Comparison of ENCODE assay signal across 9 cellular contexts in genomic region chr3:50610181-50610971, GRCh38. TPM values are rescaled to one million over a fixed set of nuclear protein-coding genes. Genes with fewer than 3 reads are reported as not detected.
A peak's percentile ranks its signal among the peaks of the same experiment; 100 is the strongest.
DNase-seq lines count a peak whose midpoint lies in the region; ATAC-seq and TF ChIP-seq lines count a peak whose summit lies in the region.
"Had no signal": no experiment of that assay in that cellular context is flagged by ENCODE, and none has a peak within 500 bp of the region (broad histone marks: within the 10 kb centered on the region; RNA-seq: fewer than 3 reads in every experiment).

No MANE protein-coding gene starts in this region.

- no peak for TF ChIP-seq RAD21 in liver (IDR thresholded peaks at IDR 0.05)

- H3K4me3 Mint-ChIP-seq in activated naive CD8-positive, alpha-beta T cell treated with anti-CD3 and anti-CD28 coated beads, Interleukin-2, amount 50 U/mL, for 24 hours: peak overlapping the region; percentile 100

- ATAC-seq in activated naive CD8-positive, alpha-beta T cell treated with anti-CD3 and anti-CD28 coated beads, Interleukin-2, amount 50 U/mL, for 24 hours: no peak

- H3K27me3 Mint-ChIP-seq in activated naive CD8-positive, alpha-beta T cell treated with anti-CD3 and anti-CD28 coated beads, Interleukin-2, amount 50 U/mL, for 24 hours: peaks cover 2% of the 10 kb centered on the region

- H3K27ac ChIP-seq in liver (ENCODE audit: low read depth in 1 of 2, low read length in 2 of 2) (peak overlapping the region; percentile 85 to 86), suprapubic skin (peak overlapping the region; percentile 89)
- H3K27ac ChIP-seq: SK-N-MC had no signal

- H3K9me3 ChIP-seq in liver (ENCODE audit: control insufficient read depth in 4 of 4, low read length in 3 of 4) (no peaks in the 10 kb centered on the region), suprapubic skin (no peaks in the 10 kb centered on the region)

- H3K4me1 ChIP-seq in liver (ENCODE audit: control insufficient read depth in 4 of 4, insufficient read depth in 4 of 4, low read length in 3 of 4): peaks cover 14 to 77% (median 54%) of the 10 kb centered on the region in 4 donors
- peaks cover 81% of the 10 kb centered on the region for H3K4me1 ChIP-seq in suprapubic skin

- no peak for TF ChIP-seq EP300 in suprapubic skin (IDR thresholded peaks at IDR 0.05)

- peaks cover 80% of the 10 kb centered on the region for H3K36me3 Mint-ChIP-seq in activated naive CD8-positive, alpha-beta T cell treated with anti-CD3 and anti-CD28 coated beads, Interleukin-2, amount 50 U/mL, for 24 hours (ENCODE audit: low read depth)

- TF ChIP-seq CTCF in liver (IDR thresholded peaks at IDR 0.05; ENCODE audit: low read depth, low read length, missing input control): no peak
- no peak for TF ChIP-seq CTCF in suprapubic skin (IDR thresholded peaks at IDR 0.05)

- peak; percentile 7 for DNase-seq in NCI-H69 (lab: John Stamatoyannopoulos, UW)
- peak; percentile 49 for DNase-seq in activated naive CD8-positive, alpha-beta T cell treated with anti-CD3 and anti-CD28 coated beads, Interleukin-2, amount 50 U/mL, for 24 hours
- DNase-seq in suprapubic skin (ENCODE audit: low spot score in 2 of 2): no peak
- no peak for DNase-seq in Kasumi-1 (lab: John Stamatoyannopoulos, UW)
- no peak for DNase-seq in NCI-H2081 treated with DMSO at 0.1 percent for 48 hours (lab: John Stamatoyannopoulos, UW)
- no peak for DNase-seq in GM03348 (ENCODE audit: low spot score)
- no peak for DNase-seq in COR-L47 (lab: John Stamatoyannopoulos, UW)

- H3K9me3 Mint-ChIP-seq in activated naive CD8-positive, alpha-beta T cell treated with anti-CD3 and anti-CD28 coated beads, Interleukin-2, amount 50 U/mL, for 24 hours: no peaks in the 10 kb centered on the region

- H3K36me3 ChIP-seq in liver (ENCODE audit: control insufficient read depth in 4 of 4, insufficient read depth in 3 of 4, low read depth in 1 of 4, low read length in 3 of 4): peaks cover 9 to 24% (median 15%) of the 10 kb centered on the region in 4 donors
- H3K36me3 ChIP-seq in suprapubic skin: peaks cover 19% of the 10 kb centered on the region

- peaks cover 57% of the 10 kb centered on the region for H3K4me1 Mint-ChIP-seq in activated naive CD8-positive, alpha-beta T cell treated with anti-CD3 and anti-CD28 coated beads, Interleukin-2, amount 50 U/mL, for 24 hours

- peak overlapping the region; percentile 61 to 76 for H3K9ac ChIP-seq in liver (ENCODE audit: low read depth in 1 of 2, low read length in 2 of 2)

- WGBS in liver: 48% methylated on average over 6 of the region's 6 CpGs
- WGBS in suprapubic skin: 66% methylated on average over 5 of the region's 6 CpGs

- peak overlapping the region; percentile 100 for H3K27ac Mint-ChIP-seq in activated naive CD8-positive, alpha-beta T cell treated with anti-CD3 and anti-CD28 coated beads, Interleukin-2, amount 50 U/mL, for 24 hours

- H3K27me3 ChIP-seq in liver (ENCODE audit: control insufficient read depth in 4 of 4, insufficient read depth in 4 of 4, low read length in 3 of 4): no peaks in the 10 kb centered on the region
- no peaks in the 10 kb centered on the region for H3K27me3 ChIP-seq in suprapubic skin

- H3K4me3 ChIP-seq in liver (ENCODE audit: low read depth in 1 of 3, low read length in 3 of 3) (peak overlapping the region; percentile 73 to 91 (median 88)), suprapubic skin (peak overlapping the region; percentile 75)

- no peak for TF ChIP-seq POLR2A in suprapubic skin (IDR thresholded peaks at IDR 0.05)

TF ChIP-seq in liver, 16 proteins besides CTCF, POLR2A, EP300 and RAD21:
- TF ChIP-seq HNF4G (IDR thresholded peaks at IDR 0.05) (no peak), FOXA1 (IDR thresholded peaks at IDR 0.05) (no peak), JUND (IDR thresholded peaks at IDR 0.05) (no peak)
- TF ChIP-seq, protein P1, sequence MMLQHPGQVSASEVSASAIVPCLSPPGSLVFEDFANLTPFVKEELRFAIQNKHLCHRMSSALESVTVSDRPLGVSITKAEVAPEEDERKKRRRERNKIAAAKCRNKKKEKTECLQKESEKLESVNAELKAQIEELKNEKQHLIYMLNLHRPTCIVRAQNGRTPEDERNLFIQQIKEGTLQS (IDR thresholded peaks at IDR 0.05): peak; percentile 47

RNA-seq across cellular contexts. Expression of gene CISH, which starts 1.2 kb away (rescaled TPM):
- total RNA-seq in liver (10 to 100 TPM in 1 of 2 donors, 1 to 10 TPM in 1; 4.7 to 30.6 TPM), suprapubic skin (10 to 100 TPM; 12.8 to 20.5 (median 14.7) TPM)
- 10 to 100 TPM; 17.9 to 32.5 TPM for polyA plus RNA-seq in liver

RNA-seq across cellular contexts. Expression of gene MAPKAPK3, which starts 6.6 kb away (rescaled TPM):
- total RNA-seq in liver (10 to 100 TPM; 20.4 to 32.9 TPM), suprapubic skin (100 to 1,000 TPM in 2 of 4 donors, 10 to 100 TPM in 2; 71.5 to 120 (median 99.4) TPM)
- polyA plus RNA-seq in liver: 10 to 100 TPM; 13.9 to 17.5 TPM

RNA-seq across cellular contexts. Expression of gene HEMK1, which starts 41.1 kb away (rescaled TPM):
- 1 to 10 TPM; 3.7 to 9.2 TPM for total RNA-seq in liver
- 1 to 10 TPM; 8.7 to 9.5 TPM for polyA plus RNA-seq in liver
- total RNA-seq in suprapubic skin: 10 to 100 TPM in 1 of 4 donors, 1 to 10 TPM in 3; 3.8 to 10.6 (median 8.4) TPM

RNA-seq across cellular contexts. Expression of gene C3orf18, which starts 42.8 kb away (rescaled TPM):
- total RNA-seq in liver: 1 to 10 TPM; 1.8 to 2.7 TPM
- 1 to 10 TPM in 1 of 2 donors, under 1 TPM in 1; 0.54 to 1.1 TPM for polyA plus RNA-seq in liver
- total RNA-seq in suprapubic skin: 1 to 10 TPM; 1.3 to 3.7 (median 2.2) TPM

Comparison
In these comparisons a context has a peak if more than half of its experiments do, and no peak if none do; other contexts are left out.
1. DNase-seq: peak in NCI-H69 (single experiment) and activated naive CD8-positive, alpha-beta T cell treated with anti-CD3 and anti-CD28 coated beads, Interleukin-2, amount 50 U/mL, for 24 hours (single experiment); none in suprapubic skin (0 of 2), Kasumi-1 (0 of 2), NCI-H2081 treated with DMSO at 0.1 percent for 48 hours (single experiment), GM03348 (single experiment) and COR-L47 (single experiment).